In the genomic region with DNA sequence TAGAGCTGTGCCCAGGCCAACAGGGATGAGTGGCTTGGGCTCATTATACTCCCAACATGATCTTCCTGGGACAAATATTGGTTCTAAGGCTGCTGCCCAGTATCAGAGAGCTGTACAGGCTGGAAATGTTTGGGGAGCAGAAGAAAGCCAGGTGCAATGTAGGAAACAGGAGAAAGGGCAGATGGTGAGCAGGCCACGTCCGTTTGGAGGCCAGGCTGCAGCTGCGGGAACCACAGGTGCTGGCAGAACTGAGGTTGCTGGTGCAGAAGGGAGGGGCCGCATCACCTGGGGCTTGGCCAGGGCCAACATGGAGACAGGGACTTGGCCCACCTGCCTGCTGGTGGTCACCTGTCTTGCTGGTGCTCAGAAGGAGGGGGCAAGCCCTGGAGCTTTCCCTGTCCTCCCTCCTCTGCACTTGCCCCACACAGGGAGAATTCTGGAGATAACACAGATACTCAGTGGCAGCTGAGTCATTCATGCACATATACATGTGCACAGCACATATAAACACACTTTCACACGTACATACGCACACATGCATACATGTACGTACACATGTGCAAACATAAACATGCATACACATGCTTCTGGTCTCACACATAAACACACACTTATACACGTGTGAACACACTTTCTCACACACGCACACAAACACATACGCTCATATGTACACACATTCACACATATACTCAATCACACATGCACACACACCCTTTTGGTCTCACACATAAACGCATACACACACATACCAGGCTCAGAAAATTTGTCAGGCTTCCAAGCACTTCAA, we compare ENCODE assay signal across 20 cellular contexts.
DNase-seq lines count a peak whose midpoint lies in the region; ATAC-seq, FAIRE-seq and TF ChIP-seq lines count a peak whose summit lies in the region.
"Had no signal": no experiment of that assay in that cellular context is flagged by ENCODE, and none has a peak within 500 bp of the region (broad histone marks: within the 10 kb centered on the region; RNA-seq: fewer than 3 reads in every experiment).

No MANE protein-coding gene starts in this region.

- no peak for TF ChIP-seq EP300 in GM12878 (IDR thresholded peaks at IDR 0.05; ENCODE audit: borderline replicate concordance in 1 of 2, control insufficient read depth in 1 of 2, low read depth in 2 of 2, low read length in 2 of 2)

- TF ChIP-seq POLR2A in GM12891 (IDR thresholded peaks at IDR 0.05; ENCODE audit: low read depth, low read length) (no peak), GM12878 (IDR thresholded peaks at IDR 0.05; ENCODE audit: low read depth, low read length) (no peak)

- ATAC-seq in GM12878 (no peak), GM18909 (IDR thresholded peaks at IDR 0.05; ENCODE audit: poor library complexity, unreplicated experiment) (no peak), GM21390 (IDR thresholded peaks at IDR 0.05; ENCODE audit: unreplicated experiment) (no peak)
- ATAC-seq: T-cell had no signal

- H3K4me1 ChIP-seq in GM12878 (ENCODE audit: control insufficient read depth, insufficient read depth, low read length) (no peaks in the 10 kb centered on the region), left ventricle myocardium inferior (no peaks in the 10 kb centered on the region)
- H3K4me1 ChIP-seq: Caco-2, Peyer's patch had no signal

- CTCF ChIA-PET in GM12878 (lab: Yijun Ruan, JAX), result no interaction called here

- no peak for TF ChIP-seq CTCF in GM12878 (IDR thresholded peaks at IDR 0.05 in 2 of 3, conservative IDR thresholded peaks at IDR 0.05 in 1 of 3; ENCODE audit: control insufficient read depth in 2 of 3, extremely low read depth in 1 of 3, insufficient read depth in 1 of 3, low read depth in 3 of 3, low read length in 3 of 3)
- TF ChIP-seq CTCF in left ventricle myocardium inferior (IDR thresholded peaks at IDR 0.05; ENCODE audit: borderline replicate concordance), result no peak
- no peak for TF ChIP-seq CTCF in brain microvascular endothelial cell (IDR thresholded peaks at IDR 0.05; ENCODE audit: low read depth, low read length, missing control alignments)

- no peaks in the 10 kb centered on the region for H3K9me3 ChIP-seq in GM12878 (replicated peaks; ENCODE audit: control insufficient read depth, insufficient read depth, low read length)
- no peaks in the 10 kb centered on the region for H3K9me3 ChIP-seq in left ventricle myocardium inferior (replicated peaks)
- H3K9me3 ChIP-seq: Caco-2, Peyer's patch had no signal

- H2AFZ ChIP-seq in GM12878 (ENCODE audit: control insufficient read depth, low read depth, low read length), result no peak overlapping the region

- WGBS in GM12878 (ENCODE audit: insufficient coverage, insufficient replicate concordance, low lambda C conversion rate, missing lambda C conversion rate), result 17% methylated on average over 9 of the region's 11 CpGs

- H4K20me1 ChIP-seq in GM12878 (ENCODE audit: control insufficient read depth, insufficient read depth), result no peaks in the 10 kb centered on the region

- H3K4me3 ChIP-seq in GM12878 (no peak overlapping the region), left ventricle myocardium inferior (no peak overlapping the region), brain microvascular endothelial cell (ENCODE audit: low read depth, low read length) (no peak overlapping the region)
- H3K4me3 ChIP-seq: Peyer's patch, SK-N-MC had no signal

- H3K27ac ChIP-seq in GM12878 (ENCODE audit: control insufficient read depth, insufficient read depth), result no peak overlapping the region
- H3K27ac ChIP-seq in left ventricle myocardium inferior (replicated peaks), result no peak overlapping the region
- no peak overlapping the region for H3K27ac ChIP-seq in brain microvascular endothelial cell
- H3K27ac ChIP-seq: Peyer's patch, SK-N-MC had no signal

- BruUV-seq in GM12878 (replicated peaks; lab: Mats Ljungman, UMichigan), result no TSS peak

- peak; percentile 0 for DNase-seq in COLO668 (lab: John Stamatoyannopoulos, UW; ENCODE audit: unreplicated experiment)
- DNase-seq in GM12891 (ENCODE audit: insufficient read length, low spot score), result no peak
- DNase-seq in NCI-H2029 treated with DMSO at 0.1 percent for 48 hours (lab: John Stamatoyannopoulos, UW), result peak; percentile 10
- DNase-seq in GM12878 (ENCODE audit: low read depth, low spot score), result no peak
- no peak for DNase-seq in left ventricle myocardium inferior
- no peak for DNase-seq in brain microvascular endothelial cell
- DNase-seq: ACHN, Caco-2, DMS153, KG1, NCI-H1048, NCI-H1694 treated with DMSO at 0.1 percent for 48 hours, NCI-H69, Peyer's patch, Right ventricle myocardium superior, T-cell, T-helper 9 cell had no signal

- H3K79me2 ChIP-seq in GM12878 (ENCODE audit: control insufficient read depth, insufficient read depth, low read length), result no peaks in the 10 kb centered on the region

- in situ Hi-C loops in GM12878 (cut with MboI), result no loop called here
- in situ Hi-C loops in brain microvascular endothelial cell (cut with HindIII; ENCODE audit: low pct_ligation_motif_present, low sequenced_read_pairs), result no loop called here

- no peak overlapping the region for H3K4me2 ChIP-seq in GM12878 (ENCODE audit: control insufficient read depth, insufficient read depth)

- 0 out of 4 replicates have a peak, but pooled peaks cover 0 to 1% of the 10 kb centered on the region in 2 experiments for H3K27me3 ChIP-seq in GM12878 (replicated peaks in 1 of 2; ENCODE audit: control insufficient read depth in 2 of 2, insufficient read depth in 2 of 2, low read length in 1 of 2)
- H3K27me3 ChIP-seq in left ventricle myocardium inferior (ENCODE audit: low read depth), result peaks cover 43% of the 10 kb centered on the region
- H3K27me3 ChIP-seq in brain microvascular endothelial cell (replicated peaks), result no peaks in the 10 kb centered on the region
- H3K27me3 ChIP-seq: Peyer's patch had no signal

- POLR2A ChIA-PET in GM12878 (lab: Charles Lee), result no interaction called here

- SMC1A ChIA-PET in GM12878 (lab: Charles Lee; ENCODE audit: uncharacterized antibody, unreplicated experiment), result no interaction called here

- intact Hi-C loops in GM12878 (cut with micrococcal nuclease; ENCODE audit: unreplicated experiment), result no loop called here
- intact Hi-C loops in left ventricle myocardium inferior (cut with micrococcal nuclease), result no loop called here

- H3K36me3 ChIP-seq in GM12878 (ENCODE audit: control insufficient read depth in 2 of 2, insufficient read depth in 2 of 2, low read length in 1 of 2) (no peaks in the 10 kb centered on the region), left ventricle myocardium inferior (no peaks in the 10 kb centered on the region), brain microvascular endothelial cell (replicated peaks) (no peaks in the 10 kb centered on the region)
- H3K36me3 ChIP-seq: Peyer's patch had no signal

- FAIRE-seq in GM12891 (lab: Jason Lieb, UNC), result peak; percentile 9
- no peak for FAIRE-seq in GM12878 (lab: Jason Lieb, UNC)

- TF ChIP-seq RAD21 in GM12878 (IDR thresholded peaks at IDR 0.05; ENCODE audit: insufficient read depth, low read depth, low read length), result no peak

- no peak overlapping the region for H3K9ac ChIP-seq in GM12878 (ENCODE audit: control insufficient read depth, insufficient read depth, low read length)

- RAD21 ChIA-PET in GM12878 (lab: Charles Lee; ENCODE audit: unreplicated experiment), result no interaction called here

TF ChIP-seq in GM12891, 5 proteins besides CTCF, POLR2A, EP300 and RAD21:
- TF ChIP-seq SPI1 (IDR thresholded peaks at IDR 0.05; ENCODE audit: low read depth, low read length), result no peak
- TF ChIP-seq PAX5 (IDR thresholded peaks at IDR 0.05; ENCODE audit: insufficient read depth, low read length, severe bottlenecking), result no peak
- no peak for TF ChIP-seq POU2F2 (IDR thresholded peaks at IDR 0.05; ENCODE audit: low read depth, low read length)
- no peak for TF ChIP-seq TAF1 (IDR thresholded peaks at IDR 0.05; ENCODE audit: low read depth, low read length)
- TF ChIP-seq POLR2AphosphoS5 (IDR thresholded peaks at IDR 0.05; ENCODE audit: low read depth, low read length), result no peak

TF ChIP-seq in GM12878, 131 proteins besides CTCF, POLR2A, EP300 and RAD21:
- TF ChIP-seq, protein P1, sequence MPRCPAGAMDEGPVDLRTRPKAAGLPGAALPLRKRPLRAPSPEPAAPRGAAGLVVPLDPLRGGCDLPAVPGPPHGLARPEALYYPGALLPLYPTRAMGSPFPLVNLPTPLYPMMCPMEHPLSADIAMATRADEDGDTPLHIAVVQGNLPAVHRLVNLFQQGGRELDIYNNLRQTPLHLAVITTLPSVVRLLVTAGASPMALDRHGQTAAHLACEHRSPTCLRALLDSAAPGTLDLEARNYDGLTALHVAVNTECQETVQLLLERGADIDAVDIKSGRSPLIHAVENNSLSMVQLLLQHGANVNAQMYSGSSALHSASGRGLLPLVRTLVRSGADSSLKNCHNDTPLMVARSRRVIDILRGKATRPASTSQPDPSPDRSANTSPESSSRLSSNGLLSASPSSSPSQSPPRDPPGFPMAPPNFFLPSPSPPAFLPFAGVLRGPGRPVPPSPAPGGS (IDR thresholded peaks at IDR 0.05; ENCODE audit: borderline replicate concordance, insufficient read depth, low read depth, low read length, poor library complexity, severe bottlenecking), result peak; percentile 70
- no peak for TF ChIP-seq SUPT20H (IDR thresholded peaks at IDR 0.05; ENCODE audit: borderline replicate concordance, control insufficient read depth, low read depth, low read length)
- TF ChIP-seq, protein P2, sequence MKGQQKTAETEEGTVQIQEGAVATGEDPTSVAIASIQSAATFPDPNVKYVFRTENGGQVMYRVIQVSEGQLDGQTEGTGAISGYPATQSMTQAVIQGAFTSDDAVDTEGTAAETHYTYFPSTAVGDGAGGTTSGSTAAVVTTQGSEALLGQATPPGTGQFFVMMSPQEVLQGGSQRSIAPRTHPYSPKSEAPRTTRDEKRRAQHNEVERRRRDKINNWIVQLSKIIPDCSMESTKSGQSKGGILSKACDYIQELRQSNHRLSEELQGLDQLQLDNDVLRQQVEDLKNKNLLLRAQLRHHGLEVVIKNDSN (IDR thresholded peaks at IDR 0.05; ENCODE audit: borderline replicate concordance, extremely low read length, insufficient read depth, low read depth, low read length), result no peak
- TF ChIP-seq NFIC (IDR thresholded peaks at IDR 0.05; ENCODE audit: low read depth, low read length), result no peak
- TF ChIP-seq RAD51 (IDR thresholded peaks at IDR 0.05), result no peak
- TF ChIP-seq ZBTB33 (IDR thresholded peaks at IDR 0.05), result no peak

Comparison
In these comparisons a context has a peak if more than half of its experiments do, and no peak if none do; other contexts are left out.
1. DNase-seq: peak in COLO668 (single experiment) and NCI-H2029 treated with DMSO at 0.1 percent for 48 hours (single experiment); none in GM12891 (single experiment), GM12878 (single experiment), left ventricle myocardium inferior (single experiment) and brain microvascular endothelial cell (single experiment).